ENCODE assay signal across 8 cellular contexts in the genomic region with DNA sequence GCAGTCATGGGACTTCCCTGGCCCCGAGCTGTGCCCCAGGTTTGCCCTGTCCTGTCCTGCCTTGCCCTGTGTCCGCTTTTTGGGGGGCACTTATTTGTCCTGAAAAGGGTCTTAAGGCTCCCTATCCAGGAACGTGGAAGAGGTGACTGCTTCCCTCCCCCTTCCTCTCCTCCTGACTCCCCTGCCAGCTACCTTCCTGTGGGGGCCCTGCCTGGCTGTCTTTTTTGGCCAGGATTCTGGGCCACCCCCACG. TPM values are rescaled to one million over a fixed set of nuclear protein-coding genes. Genes with fewer than 3 reads are reported as not detected.
A peak's percentile ranks its signal among the peaks of the same experiment; 100 is the strongest.
DNase-seq lines count a peak whose midpoint lies in the region; ATAC-seq and TF ChIP-seq lines count a peak whose summit lies in the region.

No MANE protein-coding gene starts in this region.

- H3K9me3 ChIP-seq in SU-DHL-6 (ENCODE audit: insufficient read depth, low read length), result no peaks in the 10 kb centered on the region
- no peaks in the 10 kb centered on the region for H3K9me3 ChIP-seq in esophagus squamous epithelium

- no peaks in the 10 kb centered on the region for H3K36me3 Mint-ChIP-seq in GM23338 (ENCODE audit: low read depth)

- H3K4me3 Mint-ChIP-seq in GM23338, result peak overlapping the region; percentile 92

- peaks cover 20% of the 10 kb centered on the region for H3K4me1 Mint-ChIP-seq in GM23338

- H3K79me2 ChIP-seq in GM23338 (replicated peaks; ENCODE audit: insufficient read depth) (no peaks in the 10 kb centered on the region), SU-DHL-6 (ENCODE audit: insufficient read depth, low read length) (no peaks in the 10 kb centered on the region)

- H2AFZ ChIP-seq in GM23338 (peak overlapping the region; percentile 98), SU-DHL-6 (ENCODE audit: low read depth, low read length, severe bottlenecking) (peak overlapping the region; percentile 91)

- H3K27ac ChIP-seq in GM23338 (ENCODE audit: low read depth) (no peak overlapping the region), SU-DHL-6 (ENCODE audit: low read depth, low read length) (no peak overlapping the region), esophagus squamous epithelium (peak overlapping the region; percentile 96 to 100 (median 100))

- H3F3A ChIP-seq in GM23338 (replicated peaks; ENCODE audit: low read depth), result no peaks in the 10 kb centered on the region
- peaks cover 25% of the 10 kb centered on the region for H3F3A ChIP-seq in SU-DHL-6 (ENCODE audit: insufficient read depth)

- peak in 1 of 4 donors; percentile 27 for TF ChIP-seq POLR2A in esophagus squamous epithelium (IDR thresholded peaks at IDR 0.05)

- H4K20me1 ChIP-seq in GM23338 (replicated peaks; ENCODE audit: insufficient read depth) (no peaks in the 10 kb centered on the region), SU-DHL-6 (ENCODE audit: low read depth, low read length) (no peaks in the 10 kb centered on the region)

- H3K4me2 ChIP-seq in GM23338 (peak overlapping the region; percentile 98), SU-DHL-6 (ENCODE audit: low read depth, low read length, poor library complexity, severe bottlenecking) (peak overlapping the region; percentile 87)

- H3K27me3 Mint-ChIP-seq in GM23338 (ENCODE audit: insufficient read depth, low read depth, poor library complexity), result peaks cover 22% of the 10 kb centered on the region

- H3K9me2 ChIP-seq in GM23338 (ENCODE audit: insufficient read depth), result no peaks in the 10 kb centered on the region
- H3K9me2 ChIP-seq in SU-DHL-6 (replicated peaks; ENCODE audit: insufficient read depth, low read length), result no peaks in the 10 kb centered on the region

- no peak overlapping the region for H3K27ac Mint-ChIP-seq in GM23338

- TF ChIP-seq CTCF in GM23338 (conservative IDR thresholded peaks at IDR 0.05; ENCODE audit: low read depth in 2 of 2), result no peak
- no peak for TF ChIP-seq CTCF in SU-DHL-6 (IDR thresholded peaks at IDR 0.05; ENCODE audit: insufficient read depth, low read length, poor library complexity, severe bottlenecking)
- TF ChIP-seq CTCF in esophagus squamous epithelium (IDR thresholded peaks at IDR 0.05), result no peak
- no peak for TF ChIP-seq CTCF in retinal pigment epithelial cell (conservative IDR thresholded peaks at IDR 0.05; ENCODE audit: low read depth, low read length)

- no peak for ATAC-seq in GM23338

- no peaks in the 10 kb centered on the region; the same call in 2 of the 3 replicates for H3K9me3 Mint-ChIP-seq in GM23338

- peaks cover 19% of the 10 kb centered on the region for H3K4me1 ChIP-seq in GM23338 (ENCODE audit: insufficient read depth)
- peaks cover 24 to 65% (median 36%) of the 10 kb centered on the region in 3 donors for H3K4me1 ChIP-seq in esophagus squamous epithelium

- WGBS in esophagus squamous epithelium, 2 donors, result 0 to 2% methylated on average over 4 of the region's 4 CpGs

- peak overlapping the region; percentile 68; the same call in 1 of the 2 replicates for H3K9ac ChIP-seq in SU-DHL-6 (ENCODE audit: low read length)

- H3K27me3 ChIP-seq in GM23338 (ENCODE audit: insufficient read depth) (peaks cover 51% of the 10 kb centered on the region), SU-DHL-6 (ENCODE audit: low read length) (no peaks in the 10 kb centered on the region), esophagus squamous epithelium (no peaks in the 10 kb centered on the region)

- intact Hi-C loops in esophagus squamous epithelium (cut with DNase I), result loop anchor here (2.0 kb wide), 1 partner anchor 60 kb away; no protein-coding TSS in a partner anchor

- DNase-seq in GM23338 (ENCODE audit: low spot score) (no peak), esophagus squamous epithelium (lab: John Stamatoyannopoulos, UW) (no peak), retinal pigment epithelial cell (ENCODE audit: low read depth) (no peak), AG08396 (ENCODE audit: low spot score) (no peak), inferior parietal cortex (ENCODE audit: extremely low spot score) (no peak), DMS 273 treated with DMSO at 0.1 percent for 48 hours (lab: John Stamatoyannopoulos, UW) (no peak)
- no peak for DNase-seq in activated CD4-positive, CD25-positive, alpha-beta regulatory T cell treated with anti-CD3 and anti-CD28 coated beads, Interleukin-2, amount 50 U/mL, for 72 hours

- no peaks in the 10 kb centered on the region for H3K36me3 ChIP-seq in GM23338 (ENCODE audit: insufficient read depth)
- no peaks in the 10 kb centered on the region for H3K36me3 ChIP-seq in SU-DHL-6 (ENCODE audit: low read length)
- no peaks in the 10 kb centered on the region for H3K36me3 ChIP-seq in esophagus squamous epithelium

- peak overlapping the region; percentile 84 for H3K4me3 ChIP-seq in GM23338
- no peak overlapping the region for H3K4me3 ChIP-seq in SU-DHL-6 (ENCODE audit: insufficient read depth, low read length, poor library complexity, severe bottlenecking)
- H3K4me3 ChIP-seq in esophagus squamous epithelium, result peak overlapping the region; percentile 38 to 72 (median 51)
- peak overlapping the region; percentile 46 for H3K4me3 ChIP-seq in retinal pigment epithelial cell (ENCODE audit: low read length)

TF ChIP-seq in GM23338, 12 proteins besides CTCF, POLR2A, EP300 and RAD21 (continues in another document):
- TF ChIP-seq ETS1 (IDR thresholded peaks at IDR 0.05) (no peak), EZH2 (IDR thresholded peaks at IDR 0.05; ENCODE audit: low read depth, unreplicated experiment) (no peak), POLR2AphosphoS5 (IDR thresholded peaks at IDR 0.05; ENCODE audit: low read depth) (no peak), JUNB (IDR thresholded peaks at IDR 0.05; ENCODE audit: unreplicated experiment) (no peak), NANOG (IDR thresholded peaks at IDR 0.05; ENCODE audit: borderline replicate concordance) (no peak)

RNA-seq across cellular contexts. Expression of gene KLF9, which starts 6.5 kb away (rescaled TPM):
- total RNA-seq in GM23338 (2014; rRNA removed; shearing (Covaris generic)), result 0.82 and 1.5 TPM in 2 replicates
- 0.45 and 0.58 TPM in 2 replicates for polyA plus RNA-seq in GM23338 (2016; fragmentation: Nextera tagmentation; extraction: Ambion mirVana)
- 10 to 100 TPM; 13.7 to 71.0 (median 17.3) TPM for total RNA-seq in esophagus squamous epithelium

Comparison
In these comparisons a context has a peak if more than half of its experiments do, and no peak if none do; other contexts are left out.
1. H3K27ac ChIP-seq: peak in esophagus squamous epithelium (4 of 4); none in GM23338 (single experiment) and SU-DHL-6 (single experiment).